Comparison of ENCODE assay signal across 8 cellular contexts in genomic region chr1:168469690-168470089, GRCh38.
A peak's percentile ranks its signal among the peaks of the same experiment; 100 is the strongest.
DNase-seq lines count a peak whose midpoint lies in the region; ATAC-seq and TF ChIP-seq lines count a peak whose summit lies in the region.

No MANE protein-coding gene starts in this region.

- TF ChIP-seq CTCF in AG09309 (IDR thresholded peaks at IDR 0.05; ENCODE audit: control insufficient read depth, insufficient read depth, low read depth, low read length, missing control alignments) (no peak), heart right ventricle (IDR thresholded peaks at IDR 0.05) (no peak), glutamatergic neuron (IDR thresholded peaks at IDR 0.05; ENCODE audit: partially characterized antibody, unreplicated experiment) (no peak)

- no peak overlapping the region for H3K4me3 Mint-ChIP-seq in glutamatergic neuron (ENCODE audit: unreplicated experiment)

- peaks cover 10% of the 10 kb centered on the region for H3K36me3 Mint-ChIP-seq in glutamatergic neuron (ENCODE audit: unreplicated experiment)

- H3K9me3 ChIP-seq in KOPT-K1 (ENCODE audit: insufficient read depth, low read length, poor library complexity, severe bottlenecking) (peaks cover 17% of the 10 kb centered on the region), heart right ventricle (peaks cover 0 to 12% (median 0%) of the 10 kb centered on the region in 11 donors)

- peak; percentile 31 for DNase-seq in AG09309 (ENCODE audit: low read depth)
- DNase-seq in activated CD8-positive, alpha-beta memory T cell treated with anti-CD3 and anti-CD28 coated beads, Interleukin-2, amount 50 U/mL, for 48 hours = peak; percentile 66
- peak; percentile 66 to 78 for DNase-seq in heart right ventricle
- DNase-seq in stimulated activated CD8-positive, alpha-beta memory T cell treated with anti-CD3 and anti-CD28 coated beads, Interleukin-12 subunit alpha, Interleukin-12 subunit beta, amount 100 ng/mL, for 1 hour (ENCODE audit: low read depth) = peak; percentile 27
- DNase-seq in glutamatergic neuron = no peak

- no peaks in the 10 kb centered on the region for H3K27me3 ChIP-seq in heart right ventricle

- no peak overlapping the region for H3K27ac Mint-ChIP-seq in glutamatergic neuron (ENCODE audit: unreplicated experiment)

- H3K27ac ChIP-seq in KOPT-K1 (ENCODE audit: low read depth, low read length, poor library complexity, severe bottlenecking) (peak overlapping the region; percentile 70), heart right ventricle (peak overlapping the region in 6 of 10 donors; percentile 14 to 63 (median 39))

- H3K4me1 ChIP-seq in heart right ventricle = peaks cover 0 to 57% (median 20%) of the 10 kb centered on the region in 9 donors

- WGBS in heart right ventricle, 2 donors = 37 to 52% methylated on average over 6 of the region's 6 CpGs

- ATAC-seq in heart right ventricle = peak; percentile 70 to 96 (median 90)
- ATAC-seq in GM21786 (IDR thresholded peaks at IDR 0.05; ENCODE audit: unreplicated experiment) = no peak
- ATAC-seq in HG02759 (IDR thresholded peaks at IDR 0.05; ENCODE audit: unreplicated experiment) = no peak

- H3K27me3 Mint-ChIP-seq in glutamatergic neuron (ENCODE audit: unreplicated experiment) = no peaks in the 10 kb centered on the region

- H3K36me3 ChIP-seq in KOPT-K1 (ENCODE audit: insufficient read depth, low read length) (no peaks in the 10 kb centered on the region), heart right ventricle (no peaks in the 10 kb centered on the region)

- no peaks in the 10 kb centered on the region for H3K4me1 Mint-ChIP-seq in glutamatergic neuron (ENCODE audit: low read depth, unreplicated experiment)

- intact Hi-C loops in heart right ventricle (cut with DNase I) = no loop called here

- peaks cover 2% of the 10 kb centered on the region for H3K9me3 Mint-ChIP-seq in glutamatergic neuron (ENCODE audit: unreplicated experiment)

- H3K4me3 ChIP-seq in AG09309 (ENCODE audit: control insufficient read depth, low read depth, low read length) = no peak overlapping the region
- H3K4me3 ChIP-seq in heart right ventricle = no peak overlapping the region

Comparison
In these comparisons a context has a peak if more than half of its experiments do, and no peak if none do; other contexts are left out.
1. ATAC-seq: peak in heart right ventricle (8 of 8); none in GM21786 (single experiment) and HG02759 (single experiment).